Comparison of ENCODE assay signal across 9 cellular contexts in the genomic region with DNA sequence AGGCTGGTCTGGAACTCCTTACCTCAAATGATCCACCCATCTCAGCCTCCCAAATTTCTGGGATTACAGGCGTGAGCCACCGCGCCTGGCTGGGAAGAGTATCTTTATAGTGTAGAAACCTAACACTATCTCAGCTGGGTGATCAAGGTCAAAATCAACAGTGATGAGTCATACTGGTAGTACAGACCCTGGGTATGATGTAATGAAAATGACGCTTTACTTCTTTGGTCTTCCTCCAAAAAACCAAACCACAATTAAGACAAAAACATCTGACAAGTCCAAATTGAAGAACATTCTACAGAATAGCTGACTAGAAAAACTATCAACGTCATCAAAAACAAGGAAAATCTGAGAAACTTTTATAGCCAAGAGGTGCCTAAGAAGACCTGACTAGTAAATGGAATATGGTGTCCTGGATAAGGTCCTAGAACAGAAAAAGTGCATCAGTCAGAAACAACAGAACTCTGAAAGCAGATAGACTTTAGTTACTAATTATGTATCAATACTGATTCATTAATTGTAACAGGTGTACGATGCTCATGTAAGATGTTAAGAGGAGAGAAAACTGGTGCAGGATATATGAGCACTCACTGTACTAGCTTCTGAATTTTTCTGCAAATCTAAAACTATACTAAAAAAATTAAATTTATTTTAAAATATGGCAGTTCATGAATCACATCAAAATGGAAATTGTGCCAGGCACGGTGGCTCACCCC. TPM values are rescaled to one million over a fixed set of nuclear protein-coding genes. Genes with fewer than 3 reads are reported as not detected.
DNase-seq lines count a peak whose midpoint lies in the region; ATAC-seq, FAIRE-seq and TF ChIP-seq lines count a peak whose summit lies in the region.
"Had no signal": no experiment of that assay in that cellular context is flagged by ENCODE, and none has a peak within 500 bp of the region (broad histone marks: within the 10 kb centered on the region; RNA-seq: fewer than 3 reads in every experiment).

No MANE protein-coding gene starts in this region.

- H3K36me3 ChIP-seq in psoas muscle (ENCODE audit: insufficient read depth in 1 of 2, low read depth in 1 of 2) = no peaks in the 10 kb centered on the region
- H3K36me3 ChIP-seq in tibial nerve = no peaks in the 10 kb centered on the region
- H3K36me3 ChIP-seq in neuronal stem cell (replicated peaks in 1 of 2; ENCODE audit: control insufficient read depth in 2 of 2, insufficient read depth in 2 of 2, low read length in 2 of 2) = no peaks in the 10 kb centered on the region
- H3K36me3 ChIP-seq in kidney (ENCODE audit: control insufficient read depth in 1 of 2, insufficient read depth in 2 of 2, low read length in 2 of 2) = no peaks in the 10 kb centered on the region

- no peaks in the 10 kb centered on the region for H3K27me3 ChIP-seq in psoas muscle (ENCODE audit: insufficient read depth in 3 of 3, low read length in 2 of 3)
- H3K27me3 ChIP-seq in tibial nerve = no peaks in the 10 kb centered on the region
- H3K27me3 ChIP-seq in neuronal stem cell (ENCODE audit: control insufficient read depth in 3 of 3, insufficient read depth in 3 of 3, low read depth in 1 of 3, low read length in 3 of 3) = peaks cover 0 to 2% (median 0%) of the 10 kb centered on the region in 3 experiments

- no peak overlapping the region for H3K14ac ChIP-seq in neuronal stem cell (ENCODE audit: low read length)

- H3K9me3 ChIP-seq in psoas muscle (no peaks in the 10 kb centered on the region), tibial nerve (peaks cover 0 to 6% (median 0%) of the 10 kb centered on the region in 4 donors), neuronal stem cell (replicated peaks in 1 of 2; ENCODE audit: control insufficient read depth in 2 of 2, insufficient read depth in 1 of 2, low read depth in 1 of 2, low read length in 2 of 2) (peaks cover 0 to 3% of the 10 kb centered on the region in 2 donors), kidney (ENCODE audit: control insufficient read depth in 1 of 2, low read length in 2 of 2) (no peaks in the 10 kb centered on the region)

- TF ChIP-seq CTCF in psoas muscle (IDR thresholded peaks at IDR 0.05) = no peak
- TF ChIP-seq CTCF in tibial nerve (IDR thresholded peaks at IDR 0.05) = no peak
- no peak for TF ChIP-seq CTCF in kidney (IDR thresholded peaks at IDR 0.05; ENCODE audit: borderline replicate concordance, extremely low read depth, insufficient read depth)

- intact Hi-C loops in psoas muscle (cut with DNase I) (no loop called here), kidney (cut with DNase I) (no loop called here)

- H2BK5ac ChIP-seq in neuronal stem cell (ENCODE audit: low read length) = no peak overlapping the region

- no peak overlapping the region for H3K23ac ChIP-seq in neuronal stem cell (ENCODE audit: low read depth, low read length, poor library complexity)

- H3K9me3 Mint-ChIP-seq in activated T-helper 17 cell treated with anti-CD3 and anti-CD28 coated beads, Interleukin-2, amount 50 U/mL, for 72 hours = no peaks in the 10 kb centered on the region
- H3K9me3 Mint-ChIP-seq in naive thymus-derived CD8-positive, alpha-beta T cell = peaks cover 0 to 4% (median 0%) of the 10 kb centered on the region in 9 donors

- peak in 4 of 10 donors; percentile 42 to 61 (median 55) for DNase-seq in naive thymus-derived CD8-positive, alpha-beta T cell
- DNase-seq in psoas muscle (no peak), tibial nerve (ENCODE audit: low spot score in 2 of 2) (no peak), neuronal stem cell (ENCODE audit: low spot score) (no peak), kidney (no peak)
- DNase-seq: NCI-H1105 treated with DMSO at 0.1 percent for 48 hours had no signal

- H3K4me3 Mint-ChIP-seq in activated T-helper 17 cell treated with anti-CD3 and anti-CD28 coated beads, Interleukin-2, amount 50 U/mL, for 72 hours = peak overlapping the region; percentile 44
- peak overlapping the region in 3 of 10 donors; percentile 9 to 26 (median 24) for H3K4me3 Mint-ChIP-seq in naive thymus-derived CD8-positive, alpha-beta T cell

- POLR2A ChIA-PET in naive thymus-derived CD8-positive, alpha-beta T cell (lab: Charles Lee) = interaction anchor here (0.7 to 2.4 kb wide), 2 partner anchors 26 to 117 kb away, joined by 3 to 8 read pairs; a partner anchor contains a TSS

- H2BK15ac ChIP-seq in neuronal stem cell (ENCODE audit: low read length) = no peak overlapping the region

- no peaks in the 10 kb centered on the region for H3K79me1 ChIP-seq in neuronal stem cell (ENCODE audit: low read depth, low read length)

- 74 to 83% (median 77%) methylated on average over 7 of the region's 7 CpGs for WGBS in psoas muscle, 3 donors
- WGBS in tibial nerve, 2 donors = 75 to 78% methylated on average over 7 of the region's 7 CpGs
- no CpG with 5 or more reads among the region's 7 CpGs for WGBS in neuronal stem cell (ENCODE audit: extremely low coverage in 2 of 2, insufficient read length in 2 of 2, insufficient replicate concordance in 1 of 2), 2 donors

- no peaks in the 10 kb centered on the region for H3K4me1 ChIP-seq in psoas muscle
- no peaks in the 10 kb centered on the region for H3K4me1 ChIP-seq in tibial nerve
- H3K4me1 ChIP-seq in neuronal stem cell (ENCODE audit: control insufficient read depth in 2 of 2, insufficient read depth in 1 of 2, low read depth in 1 of 2, low read length in 2 of 2) = no peaks in the 10 kb centered on the region
- H3K4me1 ChIP-seq in kidney (ENCODE audit: control insufficient read depth in 1 of 2, insufficient read depth in 1 of 2, low read depth in 1 of 2, low read length in 2 of 2) = no peaks in the 10 kb centered on the region

- no peak overlapping the region for H2AK5ac ChIP-seq in neuronal stem cell (ENCODE audit: low read depth, low read length)

- no peak overlapping the region for H2BK12ac ChIP-seq in neuronal stem cell (ENCODE audit: low read length)

- peaks cover 32% of the 10 kb centered on the region for H3K4me1 Mint-ChIP-seq in activated T-helper 17 cell treated with anti-CD3 and anti-CD28 coated beads, Interleukin-2, amount 50 U/mL, for 72 hours
- peaks cover 8 to 44% (median 22%) of the 10 kb centered on the region in 4 donors for H3K4me1 Mint-ChIP-seq in naive thymus-derived CD8-positive, alpha-beta T cell

- H2AFZ ChIP-seq in neuronal stem cell (ENCODE audit: low read length) = no peak overlapping the region

- no peak overlapping the region for H3K4ac ChIP-seq in neuronal stem cell (ENCODE audit: low read length)

- H4K91ac ChIP-seq in neuronal stem cell (ENCODE audit: low read depth, low read length, poor library complexity) = no peak overlapping the region

- no peak overlapping the region for H3K18ac ChIP-seq in neuronal stem cell (ENCODE audit: low read length)

- peak overlapping the region; percentile 74 for H3K27ac Mint-ChIP-seq in activated T-helper 17 cell treated with anti-CD3 and anti-CD28 coated beads, Interleukin-2, amount 50 U/mL, for 72 hours
- H3K27ac Mint-ChIP-seq in naive thymus-derived CD8-positive, alpha-beta T cell = peak overlapping the region; percentile 1 to 70 (median 32)

- H3K9ac ChIP-seq in neuronal stem cell (ENCODE audit: low read depth, low read length, poor library complexity) = no peak overlapping the region
- no peak overlapping the region for H3K9ac ChIP-seq in kidney (ENCODE audit: low read length in 2 of 2)

- H3K4me2 ChIP-seq in neuronal stem cell (ENCODE audit: insufficient read depth, low read length, poor library complexity, severe bottlenecking) = no peak overlapping the region

- no peaks in the 10 kb centered on the region for H3K36me3 Mint-ChIP-seq in activated T-helper 17 cell treated with anti-CD3 and anti-CD28 coated beads, Interleukin-2, amount 50 U/mL, for 72 hours (ENCODE audit: low read depth)
- peaks cover 0 to 4% (median 0%) of the 10 kb centered on the region in 3 donors for H3K36me3 Mint-ChIP-seq in naive thymus-derived CD8-positive, alpha-beta T cell

- H3K27me3 Mint-ChIP-seq in activated T-helper 17 cell treated with anti-CD3 and anti-CD28 coated beads, Interleukin-2, amount 50 U/mL, for 72 hours = no peaks in the 10 kb centered on the region
- H3K27me3 Mint-ChIP-seq in naive thymus-derived CD8-positive, alpha-beta T cell = no peaks in the 10 kb centered on the region

- TF ChIP-seq EP300 in tibial nerve (IDR thresholded peaks at IDR 0.05) = no peak

- H3K4me3 ChIP-seq in psoas muscle = no peak overlapping the region
- H3K4me3 ChIP-seq in tibial nerve = no peak overlapping the region
- no peak overlapping the region for H3K4me3 ChIP-seq in neuronal stem cell (ENCODE audit: low read length in 2 of 2)
- H3K4me3 ChIP-seq in kidney (ENCODE audit: low read length in 2 of 2) = no peak overlapping the region

- H4K8ac ChIP-seq in neuronal stem cell (ENCODE audit: low read depth, low read length) = no peak overlapping the region

- no peak for FAIRE-seq in kidney (lab: Jason Lieb, UNC)

- ATAC-seq in GM18858 (IDR thresholded peaks at IDR 0.05; ENCODE audit: unreplicated experiment) = peak; percentile 58
- ATAC-seq in HG03354 (IDR thresholded peaks at IDR 0.05; ENCODE audit: poor library complexity, severe bottlenecking, unreplicated experiment) = peak; percentile 59
- ATAC-seq in activated T-helper 17 cell treated with anti-CD3 and anti-CD28 coated beads, Interleukin-2, amount 50 U/mL, for 72 hours (replicated peaks) = peak; percentile 94
- peak; percentile 92 to 94 for ATAC-seq in naive thymus-derived CD8-positive, alpha-beta T cell
- no peak for ATAC-seq in psoas muscle

- H2BK120ac ChIP-seq in neuronal stem cell (ENCODE audit: low read depth, low read length) = no peak overlapping the region

- no peak for TF ChIP-seq POLR2A in tibial nerve (IDR thresholded peaks at IDR 0.05)

- H3K27ac ChIP-seq in psoas muscle = no peak overlapping the region
- no peak overlapping the region for H3K27ac ChIP-seq in tibial nerve
- no peak overlapping the region for H3K27ac ChIP-seq in neuronal stem cell (replicated peaks; ENCODE audit: low read length)
- no peak overlapping the region for H3K27ac ChIP-seq in kidney (ENCODE audit: low read depth in 2 of 2, low read length in 2 of 2)

RNA-seq across cellular contexts. Expression of a gene that starts 25.4 kb away (rescaled TPM):
- 10 to 100 TPM; 26.1 to 55.9 TPM for total RNA-seq in activated T-helper 17 cell treated with anti-CD3 and anti-CD28 coated beads, Interleukin-2, amount 50 U/mL, for 72 hours
- total RNA-seq in naive thymus-derived CD8-positive, alpha-beta T cell = 10 to 100 TPM; 21.1 to 21.8 TPM
- 10 to 100 TPM; 54.8 to 67.4 (median 58.4) TPM for polyA plus RNA-seq in naive thymus-derived CD8-positive, alpha-beta T cell
- total RNA-seq in psoas muscle (10 to 100 TPM; 23.1 to 31.2 (median 29.8) TPM), tibial nerve (10 to 100 TPM in 1 of 4 donors, 1 to 10 TPM in 3; 7.1 to 12.1 (median 8.4) TPM), kidney (20.1 TPM)
- polyA plus RNA-seq in psoas muscle (10 to 100 TPM; 47.6 to 80.5 (median 78.3) TPM), kidney (ENCODE audit: insufficient read depth, low read depth, low replicate concordance) (29.8 TPM)
- 17.1 TPM for polyA plus RNA-seq in neuronal stem cell (2013, experiment 1 of 2)
- 17.3 TPM for polyA plus RNA-seq in neuronal stem cell (2013, experiment 2 of 2)

Comparison
In these comparisons a context has a peak if more than half of its experiments do, and no peak if none do; other contexts are left out.
1. ATAC-seq: peak in GM18858 (single experiment), HG03354 (single experiment), activated T-helper 17 cell treated with anti-CD3 and anti-CD28 coated beads, Interleukin-2, amount 50 U/mL, for 72 hours (single experiment) and naive thymus-derived CD8-positive, alpha-beta T cell (2 of 2); none in psoas muscle (0 of 4).